Comparison of ENCODE assay signal across 17 cellular contexts in the genomic region with DNA sequence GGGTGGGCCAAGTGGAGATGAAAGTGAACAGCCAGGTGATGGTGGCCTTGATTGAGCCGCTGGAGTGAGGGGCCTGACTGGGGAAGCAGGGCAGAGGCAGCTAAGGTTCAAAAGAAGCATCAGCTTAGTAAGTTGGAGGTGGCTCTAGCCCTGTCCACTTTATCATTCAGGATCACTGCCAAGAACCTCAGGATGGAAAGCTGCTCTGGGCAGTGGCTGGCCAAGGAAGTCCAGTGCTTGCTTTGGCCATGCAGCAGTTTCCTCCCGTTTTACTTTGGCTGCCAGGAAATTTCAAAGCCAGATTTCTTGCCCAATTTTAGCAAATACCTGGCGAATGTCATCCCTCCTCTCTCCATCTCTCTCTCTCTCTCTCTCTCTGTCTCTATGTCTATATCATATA.
"Had no signal": no experiment of that assay in that cellular context is flagged by ENCODE, and none has a peak within 500 bp of the region (broad histone marks: within the 10 kb centered on the region; RNA-seq: fewer than 3 reads in every experiment).

No MANE protein-coding gene starts in this region.

- DNase-seq: activated B cell treated with CpG ODN at 0.5 μM for 24 hours; activated CD4-positive, alpha-beta T cell treated with anti-CD3 and anti-CD28 coated beads for 48 hours; activated CD8-positive, alpha-beta T cell treated with anti-CD3 and anti-CD28 coated beads for 36 hours; activated effector memory CD4-positive, alpha-beta T cell treated with anti-CD3 and anti-CD28 coated beads, Interleukin-2, amount 50 U/mL, for 16 hours; activated T-cell treated with anti-CD3 and anti-CD28 coated beads, Interleukin-2, amount 50 U/mL, for 4 hours; adrenal gland; effector memory CD8-positive, alpha-beta T cell; left lung; mesenchymal stem cell; ovary; stimulated activated CD4-positive, alpha-beta T cell treated with anti-CD3 and anti-CD28 coated beads, Interleukin-2, amount 100 ng/mL, for 48 hours; stimulated activated naive B cell treated with anti-CD40 and anti-IgM and Interleukin-4, amounts not matched to agents 10 μg/mL and 1 μg/mL and 100 μg/mL, for 72 hours; substantia nigra; transverse colon had no signal

- H3K27ac ChIP-seq: adrenal gland, epithelial cell of prostate, gastroesophageal sphincter, left lung, ovary, transverse colon, vagina had no signal

- H3K4me3 ChIP-seq: adrenal gland, gastroesophageal sphincter, left lung, ovary, transverse colon, vagina had no signal
